Comparison of ENCODE assay signal across 13 cellular contexts in genomic region chr10:60846173-60846572, GRCh38.
A peak's percentile ranks its signal among the peaks of the same experiment; 100 is the strongest.
DNase-seq lines count a peak whose midpoint lies in the region; ATAC-seq and TF ChIP-seq lines count a peak whose summit lies in the region.
"Had no signal": no experiment of that assay in that cellular context is flagged by ENCODE, and none has a peak within 500 bp of the region (broad histone marks: within the 10 kb centered on the region; RNA-seq: fewer than 3 reads in every experiment).

No MANE protein-coding gene starts in this region.

- no peaks in the 10 kb centered on the region for H3K36me3 ChIP-seq in left lung
- H3K36me3 ChIP-seq in upper lobe of left lung = no peaks in the 10 kb centered on the region

- WGBS in upper lobe of left lung, 2 donors = 41 to 46% methylated on average over 1 of the region's 1 CpG

- peak; percentile 16 for DNase-seq in Daoy (ENCODE audit: low read depth)
- DNase-seq in M059J (ENCODE audit: low read depth) = peak; percentile 69
- peak; percentile 38 for DNase-seq in cerebellar cortex (ENCODE audit: low spot score)
- DNase-seq in left lung = no peak
- no peak for DNase-seq in dedifferentiated amniotic fluid mesenchymal stem cell (ENCODE audit: extremely low spot score)
- DNase-seq in upper lobe of left lung = no peak
- DNase-seq: activated CD8-positive, alpha-beta T cell treated with anti-CD3 and anti-CD28 coated beads, Interleukin-2, amount 10 ng/mL, durations not matched to agents 7 days and 5 days; activated naive CD8-positive, alpha-beta T cell treated with anti-CD3 and anti-CD28 coated beads, Interleukin-2, amount 10 ng/mL, durations not matched to agents 7 days and 5 days; glutamatergic neuron; midbrain; NCI-H2227 treated with DMSO at 0.1 percent for 48 hours had no signal

- ATAC-seq in left lung (peak; percentile 17), GM19455 (IDR thresholded peaks at IDR 0.05; ENCODE audit: unreplicated experiment) (no peak), GM19324 (IDR thresholded peaks at IDR 0.05; ENCODE audit: low FRiP score, unreplicated experiment) (no peak), upper lobe of left lung (ENCODE audit: low FRiP score in 2 of 2) (no peak)
- ATAC-seq: activated CD8-positive, alpha-beta T cell treated with anti-CD3 and anti-CD28 coated beads, Interleukin-2, amount 10 ng/mL, durations not matched to agents 7 days and 5 days had no signal

- TF ChIP-seq CTCF in left lung (IDR thresholded peaks at IDR 0.05) (no peak), upper lobe of left lung (IDR thresholded peaks at IDR 0.05) (no peak)

- H3K27me3 ChIP-seq in left lung (no peaks in the 10 kb centered on the region), upper lobe of left lung (no peaks in the 10 kb centered on the region)

- H3K4me1 ChIP-seq in left lung (peaks cover 0 to 3% of the 10 kb centered on the region in 2 donors), upper lobe of left lung (peaks cover 6 to 34% (median 10%) of the 10 kb centered on the region in 4 donors)

- TF ChIP-seq EP300 in upper lobe of left lung (IDR thresholded peaks at IDR 0.05) = no peak

- H3K27ac ChIP-seq in left lung (no peak overlapping the region), upper lobe of left lung (peak overlapping the region in 1 of 4 donors; percentile 46)

- TF ChIP-seq POLR2A in upper lobe of left lung (IDR thresholded peaks at IDR 0.05) = no peak

- H3K9me3 ChIP-seq in left lung = peaks cover 0 to 2% of the 10 kb centered on the region in 2 donors
- no peaks in the 10 kb centered on the region for H3K9me3 ChIP-seq in upper lobe of left lung

- intact Hi-C loops in left lung (cut with DNase I) = no loop called here

- H3K4me3 ChIP-seq in left lung = no peak overlapping the region
- H3K4me3 ChIP-seq in upper lobe of left lung = no peak overlapping the region

Comparison
In these comparisons a context has a peak if more than half of its experiments do, and no peak if none do; other contexts are left out.
1. DNase-seq: peak in Daoy (single experiment), M059J (single experiment) and cerebellar cortex (single experiment); none in left lung (0 of 2), dedifferentiated amniotic fluid mesenchymal stem cell (single experiment) and upper lobe of left lung (0 of 2).